Comparison of ENCODE assay signal across 1 cellular context in the genomic region with DNA sequence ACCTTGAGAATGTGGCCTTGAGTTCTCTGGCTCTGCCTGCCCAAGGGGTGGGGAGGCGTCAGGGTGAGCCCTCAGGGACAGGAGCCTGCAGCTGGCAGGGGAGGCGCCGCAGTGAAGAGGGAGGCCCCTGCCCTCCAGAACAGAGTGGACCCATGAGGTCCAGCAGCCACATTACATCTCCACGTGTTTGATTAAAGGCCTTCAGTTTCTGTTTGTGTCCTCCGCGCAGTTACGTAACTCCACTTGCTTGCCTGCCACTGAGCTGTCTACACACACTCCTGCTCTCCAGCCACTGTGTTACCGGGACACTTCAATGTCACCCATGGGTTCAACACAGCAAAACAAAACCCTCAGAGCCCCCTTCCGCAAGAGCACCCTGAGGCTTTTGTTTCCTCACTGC.
TF ChIP-seq lines count a peak whose summit lies in the region.

No MANE protein-coding gene starts in this region.

TF ChIP-seq in HepG2, 621 proteins besides CTCF, POLR2A, EP300 and RAD21 (continued from another document and continues in another):
- TF ChIP-seq ZNF841 (CRISPR knock-in tag; IDR thresholded peaks at IDR 0.05; ENCODE audit: borderline replicate concordance) (no peak), BORCS8-MEF2B (CRISPR knock-in tag; IDR thresholded peaks at IDR 0.05) (0 out of 2 replicates have a peak, but pooled peaks have one; percentile 32), RBM22 (optimal IDR thresholded peaks at IDR 0.05; ENCODE audit: low read length) (no peak), FOSL2 (CRISPR knock-in tag; IDR thresholded peaks at IDR 0.05) (0 out of 2 replicates have a peak, but pooled peaks have one; percentile 16), IRF2 (CRISPR knock-in tag; IDR thresholded peaks at IDR 0.05) (peak; percentile 46; the same call in 1 of the 2 replicates), MYC (CRISPR knock-in tag; IDR thresholded peaks at IDR 0.05; ENCODE audit: borderline replicate concordance) (peak; percentile 74; the same call in 1 of the 2 replicates), ZFY (CRISPR knock-in tag; IDR thresholded peaks at IDR 0.05) (peak; percentile 31; the same call in 1 of the 2 replicates), FOXK1 (CRISPR knock-in tag; IDR thresholded peaks at IDR 0.05; ENCODE audit: borderline replicate concordance, low read depth) (peak; percentile 46; the same call in 1 of the 2 replicates), ZNF274 (CRISPR knock-in tag; IDR thresholded peaks at IDR 0.05) (no peak), ZFX (CRISPR knock-in tag; IDR thresholded peaks at IDR 0.05; ENCODE audit: low read depth) (peak; percentile 68; the same call in 1 of the 2 replicates), PHF8 (CRISPR knock-in tag; IDR thresholded peaks at IDR 0.05) (no peak), KLF12 (CRISPR knock-in tag; IDR thresholded peaks at IDR 0.05; ENCODE audit: borderline replicate concordance) (no peak), SOX13 (IDR thresholded peaks at IDR 0.05) (no peak), SOX13 (CRISPR knock-in tag; conservative IDR thresholded peaks at IDR 0.05 in 1 of 2, IDR thresholded peaks at IDR 0.05 in 1 of 2) (peak in 1 of 2 experiments; percentile 46; a peak in 2 of 4 replicates), CREB1 (IDR thresholded peaks at IDR 0.05) (no peak), CREB1 (CRISPR knock-in tag; IDR thresholded peaks at IDR 0.05) (no peak; the same call in 1 of the 2 replicates), HOXA3 (CRISPR knock-in tag; IDR thresholded peaks at IDR 0.05) (peak; percentile 81), ZNF460 (CRISPR knock-in tag; IDR thresholded peaks at IDR 0.05; ENCODE audit: borderline replicate concordance) (no peak), FOXO1 (CRISPR knock-in tag; IDR thresholded peaks at IDR 0.05) (peak; percentile 61), AGO1 (IDR thresholded peaks at IDR 0.05; ENCODE audit: low read depth, low read length, poor library complexity, severe bottlenecking) (no peak), ZSCAN20 (CRISPR knock-in tag; IDR thresholded peaks at IDR 0.05; ENCODE audit: borderline replicate concordance) (no peak), MEIS2 (CRISPR knock-in tag; IDR thresholded peaks at IDR 0.05) (no peak), U2AF1 (optimal IDR thresholded peaks at IDR 0.05; ENCODE audit: low read depth, low read length) (no peak), FOXP1 (IDR thresholded peaks at IDR 0.05) (no peak), FOXP1 (CRISPR knock-in tag; IDR thresholded peaks at IDR 0.05) (peak; percentile 10; the same call in 1 of the 2 replicates), ZNF724P (CRISPR knock-in tag; IDR thresholded peaks at IDR 0.05; ENCODE audit: borderline replicate concordance) (no peak), ARNTL (CRISPR knock-in tag; IDR thresholded peaks at IDR 0.05) (peak; percentile 91), SOX6 (IDR thresholded peaks at IDR 0.05) (no peak), SOX6 (CRISPR knock-in tag; IDR thresholded peaks at IDR 0.05) (peak; percentile 58), CEBPG (CRISPR knock-in tag; IDR thresholded peaks at IDR 0.05) (peak; percentile 86), HMG20A (CRISPR knock-in tag; IDR thresholded peaks at IDR 0.05; ENCODE audit: borderline replicate concordance) (0 out of 2 replicates have a peak, but pooled peaks have one; percentile 19), ZBTB38 (CRISPR knock-in tag; IDR thresholded peaks at IDR 0.05) (peak; percentile 85; the same call in 1 of the 2 replicates), DPF2 (CRISPR knock-in tag; IDR thresholded peaks at IDR 0.05; ENCODE audit: borderline replicate concordance, low read depth) (no peak), JUN (CRISPR knock-in tag; IDR thresholded peaks at IDR 0.05) (no peak), ZNF331 (CRISPR knock-in tag; IDR thresholded peaks at IDR 0.05) (peak; percentile 69; the same call in 1 of the 2 replicates), RARG (CRISPR knock-in tag; IDR thresholded peaks at IDR 0.05; ENCODE audit: low read depth) (no peak), NCOR1 (IDR thresholded peaks at IDR 0.05; ENCODE audit: borderline replicate concordance, low read length) (no peak), ZNF282 (IDR thresholded peaks at IDR 0.05; ENCODE audit: partially characterized antibody) (no peak), ZNF121 (CRISPR knock-in tag; IDR thresholded peaks at IDR 0.05) (0 out of 2 replicates have a peak, but pooled peaks have one; percentile 16), MIXL1 (CRISPR knock-in tag; IDR thresholded peaks at IDR 0.05) (peak; percentile 52; the same call in 1 of the 2 replicates), STAT5B (CRISPR knock-in tag; IDR thresholded peaks at IDR 0.05) (no peak), ZNF138 (CRISPR knock-in tag; IDR thresholded peaks at IDR 0.05; ENCODE audit: low read depth) (no peak), ZNF292 (CRISPR knock-in tag; IDR thresholded peaks at IDR 0.05; ENCODE audit: borderline replicate concordance, low read depth) (peak; percentile 24; the same call in 1 of the 2 replicates), ZNF564 (CRISPR knock-in tag; IDR thresholded peaks at IDR 0.05) (no peak), NRL (CRISPR knock-in tag; IDR thresholded peaks at IDR 0.05; ENCODE audit: borderline replicate concordance) (no peak), SAP130 (CRISPR knock-in tag; IDR thresholded peaks at IDR 0.05; ENCODE audit: low read depth) (peak; percentile 74)
- TF ChIP-seq, protein P1, sequence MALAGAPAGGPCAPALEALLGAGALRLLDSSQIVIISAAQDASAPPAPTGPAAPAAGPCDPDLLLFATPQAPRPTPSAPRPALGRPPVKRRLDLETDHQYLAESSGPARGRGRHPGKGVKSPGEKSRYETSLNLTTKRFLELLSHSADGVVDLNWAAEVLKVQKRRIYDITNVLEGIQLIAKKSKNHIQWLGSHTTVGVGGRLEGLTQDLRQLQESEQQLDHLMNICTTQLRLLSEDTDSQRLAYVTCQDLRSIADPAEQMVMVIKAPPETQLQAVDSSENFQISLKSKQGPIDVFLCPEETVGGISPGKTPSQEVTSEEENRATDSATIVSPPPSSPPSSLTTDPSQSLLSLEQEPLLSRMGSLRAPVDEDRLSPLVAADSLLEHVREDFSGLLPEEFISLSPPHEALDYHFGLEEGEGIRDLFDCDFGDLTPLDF (CRISPR knock-in tag; IDR thresholded peaks at IDR 0.05): no peak
- TF ChIP-seq, protein P2, sequence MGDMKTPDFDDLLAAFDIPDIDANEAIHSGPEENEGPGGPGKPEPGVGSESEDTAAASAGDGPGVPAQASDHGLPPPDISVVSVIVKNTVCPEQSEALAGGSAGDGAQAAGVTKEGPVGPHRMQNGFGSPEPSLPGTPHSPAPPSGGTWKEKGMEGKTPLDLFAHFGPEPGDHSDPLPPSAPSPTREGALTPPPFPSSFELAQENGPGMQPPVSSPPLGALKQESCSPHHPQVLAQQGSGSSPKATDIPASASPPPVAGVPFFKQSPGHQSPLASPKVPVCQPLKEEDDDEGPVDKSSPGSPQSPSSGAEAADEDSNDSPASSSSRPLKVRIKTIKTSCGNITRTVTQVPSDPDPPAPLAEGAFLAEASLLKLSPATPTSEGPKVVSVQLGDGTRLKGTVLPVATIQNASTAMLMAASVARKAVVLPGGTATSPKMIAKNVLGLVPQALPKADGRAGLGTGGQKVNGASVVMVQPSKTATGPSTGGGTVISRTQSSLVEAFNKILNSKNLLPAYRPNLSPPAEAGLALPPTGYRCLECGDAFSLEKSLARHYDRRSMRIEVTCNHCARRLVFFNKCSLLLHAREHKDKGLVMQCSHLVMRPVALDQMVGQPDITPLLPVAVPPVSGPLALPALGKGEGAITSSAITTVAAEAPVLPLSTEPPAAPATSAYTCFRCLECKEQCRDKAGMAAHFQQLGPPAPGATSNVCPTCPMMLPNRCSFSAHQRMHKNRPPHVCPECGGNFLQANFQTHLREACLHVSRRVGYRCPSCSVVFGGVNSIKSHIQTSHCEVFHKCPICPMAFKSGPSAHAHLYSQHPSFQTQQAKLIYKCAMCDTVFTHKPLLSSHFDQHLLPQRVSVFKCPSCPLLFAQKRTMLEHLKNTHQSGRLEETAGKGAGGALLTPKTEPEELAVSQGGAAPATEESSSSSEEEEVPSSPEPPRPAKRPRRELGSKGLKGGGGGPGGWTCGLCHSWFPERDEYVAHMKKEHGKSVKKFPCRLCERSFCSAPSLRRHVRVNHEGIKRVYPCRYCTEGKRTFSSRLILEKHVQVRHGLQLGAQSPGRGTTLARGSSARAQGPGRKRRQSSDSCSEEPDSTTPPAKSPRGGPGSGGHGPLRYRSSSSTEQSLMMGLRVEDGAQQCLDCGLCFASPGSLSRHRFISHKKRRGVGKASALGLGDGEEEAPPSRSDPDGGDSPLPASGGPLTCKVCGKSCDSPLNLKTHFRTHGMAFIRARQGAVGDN (CRISPR knock-in tag; IDR thresholded peaks at IDR 0.05): peak; percentile 82
- TF ChIP-seq, protein P3, sequence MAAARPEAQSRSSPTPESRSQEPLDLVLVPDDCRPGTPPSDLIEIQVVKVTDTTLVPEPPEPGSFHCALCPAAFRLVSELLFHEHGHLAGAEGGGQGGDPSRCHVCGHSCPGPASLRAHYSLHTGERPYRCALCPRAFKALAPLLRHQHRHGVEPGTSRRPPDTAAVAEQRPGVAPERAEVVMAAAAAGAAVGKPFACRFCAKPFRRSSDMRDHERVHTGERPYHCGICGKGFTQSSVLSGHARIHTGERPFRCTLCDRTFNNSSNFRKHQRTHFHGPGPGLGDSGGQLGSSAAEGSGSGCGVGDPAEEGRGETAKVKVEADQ (CRISPR knock-in tag; IDR thresholded peaks at IDR 0.05; ENCODE audit: borderline replicate concordance): no peak
- TF ChIP-seq, protein P4, sequence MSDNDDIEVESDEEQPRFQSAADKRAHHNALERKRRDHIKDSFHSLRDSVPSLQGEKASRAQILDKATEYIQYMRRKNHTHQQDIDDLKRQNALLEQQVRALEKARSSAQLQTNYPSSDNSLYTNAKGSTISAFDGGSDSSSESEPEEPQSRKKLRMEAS (IDR thresholded peaks at IDR 0.05): peak; percentile 85
- TF ChIP-seq, protein P5, sequence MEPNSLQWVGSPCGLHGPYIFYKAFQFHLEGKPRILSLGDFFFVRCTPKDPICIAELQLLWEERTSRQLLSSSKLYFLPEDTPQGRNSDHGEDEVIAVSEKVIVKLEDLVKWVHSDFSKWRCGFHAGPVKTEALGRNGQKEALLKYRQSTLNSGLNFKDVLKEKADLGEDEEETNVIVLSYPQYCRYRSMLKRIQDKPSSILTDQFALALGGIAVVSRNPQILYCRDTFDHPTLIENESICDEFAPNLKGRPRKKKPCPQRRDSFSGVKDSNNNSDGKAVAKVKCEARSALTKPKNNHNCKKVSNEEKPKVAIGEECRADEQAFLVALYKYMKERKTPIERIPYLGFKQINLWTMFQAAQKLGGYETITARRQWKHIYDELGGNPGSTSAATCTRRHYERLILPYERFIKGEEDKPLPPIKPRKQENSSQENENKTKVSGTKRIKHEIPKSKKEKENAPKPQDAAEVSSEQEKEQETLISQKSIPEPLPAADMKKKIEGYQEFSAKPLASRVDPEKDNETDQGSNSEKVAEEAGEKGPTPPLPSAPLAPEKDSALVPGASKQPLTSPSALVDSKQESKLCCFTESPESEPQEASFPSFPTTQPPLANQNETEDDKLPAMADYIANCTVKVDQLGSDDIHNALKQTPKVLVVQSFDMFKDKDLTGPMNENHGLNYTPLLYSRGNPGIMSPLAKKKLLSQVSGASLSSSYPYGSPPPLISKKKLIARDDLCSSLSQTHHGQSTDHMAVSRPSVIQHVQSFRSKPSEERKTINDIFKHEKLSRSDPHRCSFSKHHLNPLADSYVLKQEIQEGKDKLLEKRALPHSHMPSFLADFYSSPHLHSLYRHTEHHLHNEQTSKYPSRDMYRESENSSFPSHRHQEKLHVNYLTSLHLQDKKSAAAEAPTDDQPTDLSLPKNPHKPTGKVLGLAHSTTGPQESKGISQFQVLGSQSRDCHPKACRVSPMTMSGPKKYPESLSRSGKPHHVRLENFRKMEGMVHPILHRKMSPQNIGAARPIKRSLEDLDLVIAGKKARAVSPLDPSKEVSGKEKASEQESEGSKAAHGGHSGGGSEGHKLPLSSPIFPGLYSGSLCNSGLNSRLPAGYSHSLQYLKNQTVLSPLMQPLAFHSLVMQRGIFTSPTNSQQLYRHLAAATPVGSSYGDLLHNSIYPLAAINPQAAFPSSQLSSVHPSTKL (CRISPR knock-in tag; IDR thresholded peaks at IDR 0.05): peak; percentile 64; the same call in 1 of the 2 replicates
- TF ChIP-seq, protein P6, sequence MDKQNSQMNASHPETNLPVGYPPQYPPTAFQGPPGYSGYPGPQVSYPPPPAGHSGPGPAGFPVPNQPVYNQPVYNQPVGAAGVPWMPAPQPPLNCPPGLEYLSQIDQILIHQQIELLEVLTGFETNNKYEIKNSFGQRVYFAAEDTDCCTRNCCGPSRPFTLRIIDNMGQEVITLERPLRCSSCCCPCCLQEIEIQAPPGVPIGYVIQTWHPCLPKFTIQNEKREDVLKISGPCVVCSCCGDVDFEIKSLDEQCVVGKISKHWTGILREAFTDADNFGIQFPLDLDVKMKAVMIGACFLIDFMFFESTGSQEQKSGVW (CRISPR knock-in tag; IDR thresholded peaks at IDR 0.05; ENCODE audit: borderline replicate concordance): no peak
- TF ChIP-seq, protein P7, sequence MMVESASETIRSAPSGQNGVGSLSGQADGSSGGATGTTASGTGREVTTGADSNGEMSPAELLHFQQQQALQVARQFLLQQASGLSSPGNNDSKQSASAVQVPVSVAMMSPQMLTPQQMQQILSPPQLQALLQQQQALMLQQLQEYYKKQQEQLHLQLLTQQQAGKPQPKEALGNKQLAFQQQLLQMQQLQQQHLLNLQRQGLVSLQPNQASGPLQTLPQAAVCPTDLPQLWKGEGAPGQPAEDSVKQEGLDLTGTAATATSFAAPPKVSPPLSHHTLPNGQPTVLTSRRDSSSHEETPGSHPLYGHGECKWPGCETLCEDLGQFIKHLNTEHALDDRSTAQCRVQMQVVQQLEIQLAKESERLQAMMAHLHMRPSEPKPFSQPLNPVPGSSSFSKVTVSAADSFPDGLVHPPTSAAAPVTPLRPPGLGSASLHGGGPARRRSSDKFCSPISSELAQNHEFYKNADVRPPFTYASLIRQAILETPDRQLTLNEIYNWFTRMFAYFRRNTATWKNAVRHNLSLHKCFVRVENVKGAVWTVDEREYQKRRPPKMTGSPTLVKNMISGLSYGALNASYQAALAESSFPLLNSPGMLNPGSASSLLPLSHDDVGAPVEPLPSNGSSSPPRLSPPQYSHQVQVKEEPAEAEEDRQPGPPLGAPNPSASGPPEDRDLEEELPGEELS (CRISPR knock-in tag; IDR thresholded peaks at IDR 0.05): 0 out of 2 replicates have a peak, but pooled peaks have one; percentile 20
- TF ChIP-seq, protein P8, sequence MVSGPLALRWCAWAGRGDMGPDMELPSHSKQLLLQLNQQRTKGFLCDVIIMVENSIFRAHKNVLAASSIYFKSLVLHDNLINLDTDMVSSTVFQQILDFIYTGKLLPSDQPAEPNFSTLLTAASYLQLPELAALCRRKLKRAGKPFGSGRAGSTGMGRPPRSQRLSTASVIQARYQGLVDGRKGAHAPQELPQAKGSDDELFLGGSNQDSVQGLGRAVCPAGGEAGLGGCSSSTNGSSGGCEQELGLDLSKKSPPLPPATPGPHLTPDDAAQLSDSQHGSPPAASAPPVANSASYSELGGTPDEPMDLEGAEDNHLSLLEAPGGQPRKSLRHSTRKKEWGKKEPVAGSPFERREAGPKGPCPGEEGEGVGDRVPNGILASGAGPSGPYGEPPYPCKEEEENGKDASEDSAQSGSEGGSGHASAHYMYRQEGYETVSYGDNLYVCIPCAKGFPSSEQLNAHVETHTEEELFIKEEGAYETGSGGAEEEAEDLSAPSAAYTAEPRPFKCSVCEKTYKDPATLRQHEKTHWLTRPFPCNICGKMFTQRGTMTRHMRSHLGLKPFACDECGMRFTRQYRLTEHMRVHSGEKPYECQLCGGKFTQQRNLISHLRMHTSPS (CRISPR knock-in tag; IDR thresholded peaks at IDR 0.05; ENCODE audit: low read depth): 0 out of 2 replicates have a peak, but pooled peaks have one; percentile 25
